ENCODE assay signal across 28 cellular contexts in genomic region chr17:6475411-6475810, GRCh38. TPM values are rescaled to one million over a fixed set of nuclear protein-coding genes. Genes with fewer than 3 reads are reported as not detected.
DNase-seq lines count a peak whose midpoint lies in the region; ATAC-seq and TF ChIP-seq lines count a peak whose summit lies in the region.
"Had no signal": no experiment of that assay in that cellular context is flagged by ENCODE, and none has a peak within 500 bp of the region (broad histone marks: within the 10 kb centered on the region; RNA-seq: fewer than 3 reads in every experiment).

No MANE protein-coding gene starts in this region.

- H3K4me3 ChIP-seq in mesendoderm (ENCODE audit: low read length) (no peak overlapping the region), smooth muscle cell (no peak overlapping the region)
- H3K4me3 ChIP-seq: ascending aorta had no signal

- H3K4me2 ChIP-seq in mesendoderm (ENCODE audit: low read length) (no peak overlapping the region), smooth muscle cell (peak overlapping the region; percentile 2)
- H3K4me2 ChIP-seq: SK-N-SH had no signal

- no peak overlapping the region for H3K23ac ChIP-seq in mesendoderm (ENCODE audit: low read length)

- H3K9me3 ChIP-seq in smooth muscle cell (replicated peaks; ENCODE audit: low read depth) = no peaks in the 10 kb centered on the region
- H3K9me3 ChIP-seq: ascending aorta, Caco-2, SK-N-SH had no signal

- no peak overlapping the region for H3K56ac ChIP-seq in mesendoderm (ENCODE audit: low read length)

- H3K79me1 ChIP-seq in mesendoderm (ENCODE audit: low read length) = no peaks in the 10 kb centered on the region

- H3K79me2 ChIP-seq in mesendoderm (ENCODE audit: control insufficient read depth, insufficient read depth, low read length) (no peaks in the 10 kb centered on the region), smooth muscle cell (ENCODE audit: low read depth) (no peaks in the 10 kb centered on the region)

- WGBS in mesendoderm (ENCODE audit: extremely low coverage, insufficient coverage, low lambda C conversion rate) = no CpG with 5 or more reads among the region's 4 CpGs
- WGBS in smooth muscle cell (ENCODE audit: low lambda C conversion rate) = 66% methylated on average over 4 of the region's 4 CpGs

- H3K4me1 ChIP-seq in mesendoderm (ENCODE audit: control insufficient read depth, low read depth, low read length) (no peaks in the 10 kb centered on the region), smooth muscle cell (ENCODE audit: low read depth) (peaks cover 37% of the 10 kb centered on the region)
- H3K4me1 ChIP-seq: ascending aorta, Caco-2 had no signal

- H3K27ac ChIP-seq in mesendoderm (ENCODE audit: low read depth, low read length) = no peak overlapping the region
- H3K27ac ChIP-seq in smooth muscle cell (ENCODE audit: low read depth) = peak overlapping the region; percentile 36
- H3K27ac ChIP-seq: ascending aorta, C4-2B had no signal

- no peak overlapping the region for H2BK120ac ChIP-seq in mesendoderm (ENCODE audit: low read depth, low read length)

- no peak for ATAC-seq in HG02588 (IDR thresholded peaks at IDR 0.05; ENCODE audit: unreplicated experiment)
- ATAC-seq: activated CD8-positive, alpha-beta memory T cell treated with anti-CD3 and anti-CD28 coated beads, Interleukin-2, amount 10 ng/mL, durations not matched to agents 7 days and 5 days; left colon; stimulated activated memory B cell treated with anti-CD40 and anti-IgM and Interleukin-4, amounts not matched to agents 10 μg/mL and 1 μg/mL and 100 μg/mL, for 72 hours had no signal

- no peak for TF ChIP-seq CTCF in smooth muscle cell (IDR thresholded peaks at IDR 0.05; ENCODE audit: borderline replicate concordance, insufficient read depth, poor library complexity, severe bottlenecking)

- H2AFZ ChIP-seq in smooth muscle cell (ENCODE audit: low read depth) = no peak overlapping the region

- DNase-seq in NCI-H2171 (lab: John Stamatoyannopoulos, UW) (peak; percentile 10), cerebellar cortex (ENCODE audit: low spot score) (peak; percentile 78), mesendoderm (no peak), smooth muscle cell (lab: John Stamatoyannopoulos, UW; ENCODE audit: unreplicated experiment) (no peak), SIG-M5 treated with dmso at 0.1 percent for 504 hours (lab: John Stamatoyannopoulos, UW; ENCODE audit: unreplicated experiment) (no peak)
- DNase-seq in stimulated activated CD4-positive, alpha-beta T cell treated with anti-CD3 and anti-CD28 coated beads, Interleukin-1b, Interleukin-23, amount 100 ng/mL, for 48 hours = no peak
- DNase-seq: activated CD4-positive, CD25-positive, alpha-beta regulatory T cell; activated CD8-positive, alpha-beta memory T cell treated with anti-CD3 and anti-CD28 coated beads, Interleukin-2, amount 10 ng/mL, durations not matched to agents 7 days and 5 days; activated gamma-delta T cell treated with Interleukin-2 at 50 U/mL for 16 hours; activated T-cell treated with anti-CD3 and anti-CD28 coated beads, Interleukin-2, amount 50 U/mL, for 48 hours; Caco-2; DMS79; GDM1; H9; hypothalamus; left colon; NCI-H1417 treated with DMSO at 0.1 percent for 48 hours; NCI-H2081 treated with DMSO at 0.1 percent for 48 hours; NCI-H345; NCI-H774; SK-N-SH had no signal

- no peak overlapping the region for H3K4ac ChIP-seq in mesendoderm (ENCODE audit: low read depth, low read length)

- peak overlapping the region; percentile 29 for H2AK5ac ChIP-seq in mesendoderm (ENCODE audit: low read length)

- no peak overlapping the region for H3K18ac ChIP-seq in mesendoderm (ENCODE audit: low read length)

- no peak overlapping the region for H2BK5ac ChIP-seq in mesendoderm (ENCODE audit: low read length)

- H3K36me3 ChIP-seq in mesendoderm (ENCODE audit: control insufficient read depth, insufficient read depth, low read length) (no peaks in the 10 kb centered on the region), smooth muscle cell (ENCODE audit: low read depth) (no peaks in the 10 kb centered on the region)
- H3K36me3 ChIP-seq: ascending aorta had no signal

- H3F3A ChIP-seq in smooth muscle cell (ENCODE audit: low read depth) = peaks cover 9% of the 10 kb centered on the region

- no peaks in the 10 kb centered on the region for H3K27me3 ChIP-seq in mesendoderm (ENCODE audit: insufficient read depth, low read length, poor library complexity)
- no peaks in the 10 kb centered on the region for H3K27me3 ChIP-seq in smooth muscle cell (ENCODE audit: low read depth)
- H3K27me3 ChIP-seq: ascending aorta had no signal

- H3K9ac ChIP-seq in mesendoderm (ENCODE audit: low read length) (no peak overlapping the region), smooth muscle cell (ENCODE audit: low read depth) (no peak overlapping the region)
- H3K9ac ChIP-seq: SK-N-SH had no signal

- H4K5ac ChIP-seq in mesendoderm (ENCODE audit: low read length) = no peak overlapping the region

- H4K8ac ChIP-seq in mesendoderm (ENCODE audit: low read depth, low read length) = no peak overlapping the region

- no peak overlapping the region for H2BK15ac ChIP-seq in mesendoderm (replicated peaks; ENCODE audit: low read depth)

- H4K20me1 ChIP-seq in smooth muscle cell (ENCODE audit: low read depth) = no peaks in the 10 kb centered on the region

RNA-seq across cellular contexts. Expression of gene PIMREG, which starts 31.2 kb away (rescaled TPM):
- 52.3 TPM for polyA plus RNA-seq in mesendoderm (2013, experiment 1 of 2)
- 51.2 TPM for polyA plus RNA-seq in mesendoderm (2013, experiment 2 of 2)
- total RNA-seq in smooth muscle cell = 2.2 and 3.5 TPM in 2 replicates
- 10.3 and 11.7 TPM in 2 replicates for polyA plus RNA-seq in smooth muscle cell
- total RNA-seq: ascending aorta had no signal

RNA-seq across cellular contexts. Expression of gene AIPL1, which starts 40.5 kb away (rescaled TPM):
- 0.07 TPM for polyA plus RNA-seq in mesendoderm (2013, experiment 1 of 2)
- polyA plus RNA-seq in mesendoderm (2013, experiment 2 of 2) = 0.08 TPM
- not detected in 2 replicates for total RNA-seq in smooth muscle cell
- polyA plus RNA-seq in smooth muscle cell = not detected in 2 replicates
- total RNA-seq: activated CD8-positive, alpha-beta memory T cell treated with anti-CD3 and anti-CD28 coated beads, Interleukin-2, amount 10 ng/mL, durations not matched to agents 7 days and 5 days; ascending aorta; Caco-2; left colon; LHCN-M2; OCI-LY7; progenitor cell of endocrine pancreas had no signal
- polyA plus RNA-seq: SK-N-SH had no signal

Comparison
In these comparisons a context has a peak if more than half of its experiments do, and no peak if none do; other contexts are left out.
1. DNase-seq: peak in NCI-H2171 (single experiment) and cerebellar cortex (single experiment); none in mesendoderm (single experiment), smooth muscle cell (single experiment), stimulated activated CD4-positive, alpha-beta T cell treated with anti-CD3 and anti-CD28 coated beads, Interleukin-1b, Interleukin-23, amount 100 ng/mL, for 48 hours (single experiment) and SIG-M5 treated with dmso at 0.1 percent for 504 hours (single experiment).